ENCODE assay signal across 10 cellular contexts in genomic region chr13:20159646-20160345, GRCh38. TPM values are rescaled to one million over a fixed set of nuclear protein-coding genes. Genes with fewer than 3 reads are reported as not detected.
A peak's percentile ranks its signal among the peaks of the same experiment; 100 is the strongest.
DNase-seq lines count a peak whose midpoint lies in the region; ATAC-seq lines count a peak whose summit lies in the region.
"Had no signal": no experiment of that assay in that cellular context is flagged by ENCODE, and none has a peak within 500 bp of the region (broad histone marks: within the 10 kb centered on the region; RNA-seq: fewer than 3 reads in every experiment).

No MANE protein-coding gene starts in this region.

- no peak overlapping the region for H3K27ac ChIP-seq in ectodermal cell (ENCODE audit: insufficient read depth, low read depth, low read length, poor library complexity, severe bottlenecking)
- H3K27ac ChIP-seq: gastrocnemius medialis had no signal

- peaks cover 5% of the 10 kb centered on the region for H3K4me1 ChIP-seq in ectodermal cell (ENCODE audit: control insufficient read depth, insufficient read depth, low read length)
- H3K4me1 ChIP-seq: gastrocnemius medialis had no signal

- no peak for DNase-seq in activated CD8-positive, alpha-beta memory T cell treated with anti-CD3 and anti-CD28 coated beads, Interleukin-2, amount 10 ng/mL, durations not matched to agents 7 days and 5 days
- DNase-seq in activated CD8-positive, alpha-beta memory T cell treated with anti-CD3 and anti-CD28 coated beads for 24 hours, result no peak
- DNase-seq in OCI-M1 (lab: John Stamatoyannopoulos, UW), result peak; percentile 27
- DNase-seq in skeletal muscle cell (ENCODE audit: low read depth), result no peak
- DNase-seq in NCI-H1092 treated with DMSO at 0.1 percent for 48 hours (lab: John Stamatoyannopoulos, UW), result no peak
- DNase-seq: gastrocnemius medialis had no signal

- H3K4me3 Mint-ChIP-seq in activated CD8-positive, alpha-beta memory T cell treated with anti-CD3 and anti-CD28 coated beads, Interleukin-2, amount 10 ng/mL, durations not matched to agents 7 days and 5 days, result peak overlapping the region; percentile 76

- peaks cover 65% of the 10 kb centered on the region for H3K27me3 ChIP-seq in ectodermal cell (ENCODE audit: control insufficient read depth, insufficient read depth, low read length, poor library complexity, severe bottlenecking)

- 36% methylated on average over 18 of the region's 18 CpGs for WGBS in ectodermal cell, 2 experiments

- CTCF ChIA-PET in activated CD8-positive, alpha-beta memory T cell treated with anti-CD3 and anti-CD28 coated beads, Interleukin-2, amount 10 ng/mL, durations not matched to agents 7 days and 5 days (lab: Charles Lee), result interaction anchor here (2.7 to 4.4 kb wide), 3 partner anchors 32 to 174 kb away, joined by 15 to 37 read pairs (median 17); no protein-coding TSS in a partner anchor

- H3K9me3 ChIP-seq in ectodermal cell (ENCODE audit: control insufficient read depth, low read length), result no peaks in the 10 kb centered on the region
- H3K9me3 ChIP-seq: gastrocnemius medialis had no signal

- H3K4me1 Mint-ChIP-seq in activated CD8-positive, alpha-beta memory T cell treated with anti-CD3 and anti-CD28 coated beads, Interleukin-2, amount 10 ng/mL, durations not matched to agents 7 days and 5 days, result peaks cover 21% of the 10 kb centered on the region

- no peak for ATAC-seq in activated CD8-positive, alpha-beta memory T cell treated with anti-CD3 and anti-CD28 coated beads, Interleukin-2, amount 10 ng/mL, durations not matched to agents 7 days and 5 days
- no peak for ATAC-seq in HG03442 (IDR thresholded peaks at IDR 0.05; ENCODE audit: unreplicated experiment)
- no peak for ATAC-seq in GM21381 (IDR thresholded peaks at IDR 0.05; ENCODE audit: unreplicated experiment)
- ATAC-seq: gastrocnemius medialis had no signal

- peak overlapping the region; percentile 5 for H3K27ac Mint-ChIP-seq in activated CD8-positive, alpha-beta memory T cell treated with anti-CD3 and anti-CD28 coated beads, Interleukin-2, amount 10 ng/mL, durations not matched to agents 7 days and 5 days

- H3K36me3 ChIP-seq in ectodermal cell (ENCODE audit: control insufficient read depth, insufficient read depth, low read length), result no peaks in the 10 kb centered on the region
- H3K36me3 ChIP-seq: gastrocnemius medialis had no signal

- no peaks in the 10 kb centered on the region for H3K36me3 Mint-ChIP-seq in activated CD8-positive, alpha-beta memory T cell treated with anti-CD3 and anti-CD28 coated beads, Interleukin-2, amount 10 ng/mL, durations not matched to agents 7 days and 5 days

- H3K9me3 Mint-ChIP-seq in activated CD8-positive, alpha-beta memory T cell treated with anti-CD3 and anti-CD28 coated beads, Interleukin-2, amount 10 ng/mL, durations not matched to agents 7 days and 5 days (ENCODE audit: low read depth), result no peaks in the 10 kb centered on the region

- peak overlapping the region; percentile 38 for H3K4me3 ChIP-seq in ectodermal cell (ENCODE audit: insufficient read depth, low read depth, low read length)
- H3K4me3 ChIP-seq in skeletal muscle cell (ENCODE audit: low read depth, low read length), result peak overlapping the region; percentile 54

- peaks cover 37% of the 10 kb centered on the region for H3K27me3 Mint-ChIP-seq in activated CD8-positive, alpha-beta memory T cell treated with anti-CD3 and anti-CD28 coated beads, Interleukin-2, amount 10 ng/mL, durations not matched to agents 7 days and 5 days

RNA-seq across cellular contexts. Expression of gene GJA3, which starts 1.1 kb away (rescaled TPM):
- under 1 TPM; 0.75 to 0.76 TPM for total RNA-seq in activated CD8-positive, alpha-beta memory T cell treated with anti-CD3 and anti-CD28 coated beads, Interleukin-2, amount 10 ng/mL, durations not matched to agents 7 days and 5 days
- polyA plus RNA-seq in ectodermal cell (2013, experiment 1 of 4), result 0.26 TPM
- polyA plus RNA-seq in ectodermal cell (2013, experiment 2 of 4), result 0.21 TPM
- polyA plus RNA-seq in ectodermal cell (2013, experiment 3 of 4), result 0.16 TPM
- polyA plus RNA-seq in ectodermal cell (2013, experiment 4 of 4), result 0.20 TPM
- total RNA-seq: gastrocnemius medialis had no signal

RNA-seq across cellular contexts. Expression of gene GJB2, which starts 32.9 kb away (rescaled TPM):
- total RNA-seq in activated CD8-positive, alpha-beta memory T cell treated with anti-CD3 and anti-CD28 coated beads, Interleukin-2, amount 10 ng/mL, durations not matched to agents 7 days and 5 days, result 1 to 10 TPM; 4.0 to 8.7 TPM
- 0.22 TPM for polyA plus RNA-seq in ectodermal cell (2013, experiment 1 of 4)
- 0.12 TPM for polyA plus RNA-seq in ectodermal cell (2013, experiment 2 of 4)
- polyA plus RNA-seq in ectodermal cell (2013, experiment 3 of 4), result 0.11 TPM
- polyA plus RNA-seq in ectodermal cell (2013, experiment 4 of 4), result not detected
- total RNA-seq: G401 had no signal
